26 cellular contexts compared by ENCODE assay signal in genomic region chr7:133941496-133941895, GRCh38.
DNase-seq lines count a peak whose midpoint lies in the region; ATAC-seq and TF ChIP-seq lines count a peak whose summit lies in the region.
"Had no signal": no experiment of that assay in that cellular context is flagged by ENCODE, and none has a peak within 500 bp of the region (broad histone marks: within the 10 kb centered on the region; RNA-seq: fewer than 3 reads in every experiment).

No MANE protein-coding gene starts in this region.

- CTCF ChIA-PET in SK-N-SH (lab: Yijun Ruan, JAX): no interaction called here
- CTCF ChIA-PET in activated CD8-positive, alpha-beta memory T cell treated with anti-CD3 and anti-CD28 coated beads, Interleukin-2, amount 10 ng/mL, durations not matched to agents 7 days and 5 days (lab: Charles Lee): no interaction called here

- no peaks in the 10 kb centered on the region for H3K27me3 Mint-ChIP-seq in activated CD8-positive, alpha-beta memory T cell treated with anti-CD3 and anti-CD28 coated beads, Interleukin-2, amount 10 ng/mL, durations not matched to agents 7 days and 5 days
- H3K27me3 Mint-ChIP-seq: activated naive CD8-positive, alpha-beta T cell treated with anti-CD3 and anti-CD28 coated beads for 36 hours; activated T-helper 17 cell treated with anti-CD3 and anti-CD28 coated beads, Interleukin-2, amount 50 U/mL, for 72 hours; naive thymus-derived CD8-positive, alpha-beta T cell had no signal

- H3K9me2 ChIP-seq in SK-N-SH: no peaks in the 10 kb centered on the region

- ATAC-seq in SK-N-SH treated with all-trans-retinoic acid at 6 μM for 48 hours: peak; percentile 60
- ATAC-seq in activated CD8-positive, alpha-beta memory T cell treated with anti-CD3 and anti-CD28 coated beads, Interleukin-2, amount 10 ng/mL, durations not matched to agents 7 days and 5 days: no peak
- ATAC-seq: activated T-helper 17 cell treated with anti-CD3 and anti-CD28 coated beads, Interleukin-2, amount 50 U/mL, for 72 hours; naive thymus-derived CD8-positive, alpha-beta T cell; psoas muscle had no signal

- no peak overlapping the region for H2AFZ ChIP-seq in SK-N-SH (ENCODE audit: low read depth)
- no peak overlapping the region for H2AFZ ChIP-seq in smooth muscle cell (ENCODE audit: low read depth)
- H2AFZ ChIP-seq: hepatocyte had no signal

- no peak for DNase-seq in SK-N-SH
- peak; percentile 15 for DNase-seq in amniotic stem cell (lab: John Stamatoyannopoulos, UW)
- peak; percentile 27 for DNase-seq in fibroblast of peridontal ligament (ENCODE audit: extremely low read depth)
- DNase-seq in smooth muscle cell (lab: John Stamatoyannopoulos, UW; ENCODE audit: unreplicated experiment): no peak
- DNase-seq in NCI-H1436 treated with DMSO at 0.1 percent for 48 hours (lab: John Stamatoyannopoulos, UW): no peak
- no peak for DNase-seq in activated CD8-positive, alpha-beta memory T cell treated with anti-CD3 and anti-CD28 coated beads, Interleukin-2, amount 10 ng/mL, durations not matched to agents 7 days and 5 days
- no peak for DNase-seq in activated CD4-positive, alpha-beta T cell treated with anti-CD3 and anti-CD28 coated beads for 1 hour
- DNase-seq: activated naive CD8-positive, alpha-beta T cell treated with anti-CD3 and anti-CD28 coated beads for 36 hours; effector CD4-positive, alpha-beta T cell; esophagus squamous epithelium; GF-D8; Karpas-422; mammary epithelial cell; naive thymus-derived CD8-positive, alpha-beta T cell; NCI-H1105; NCI-H2107; NCI-H510A treated with DMSO at 0.1 percent for 48 hours; psoas muscle; stimulated activated CD4-positive, alpha-beta T cell treated with anti-CD3 and anti-CD28 coated beads, Interleukin-4, amount 100 ng/mL, for 24 hours; T1000 had no signal

- H3K4me1 ChIP-seq in SK-N-SH (ENCODE audit: control insufficient read depth in 1 of 2, insufficient read depth in 2 of 2, low read depth in 1 of 2, low read length in 1 of 2): peaks cover 0 to 3% of the 10 kb centered on the region in 2 experiments; a peak in 2 of 4 replicates
- no peaks in the 10 kb centered on the region for H3K4me1 ChIP-seq in smooth muscle cell (ENCODE audit: low read depth)
- H3K4me1 ChIP-seq: esophagus squamous epithelium, psoas muscle had no signal

- no peak for TF ChIP-seq RAD21 in SK-N-SH (IDR thresholded peaks at IDR 0.05; ENCODE audit: low read length)

- H4K20me1 ChIP-seq in SK-N-SH (ENCODE audit: insufficient read depth): no peaks in the 10 kb centered on the region
- H4K20me1 ChIP-seq in smooth muscle cell (ENCODE audit: low read depth): no peaks in the 10 kb centered on the region

- H3K27ac Mint-ChIP-seq in activated CD8-positive, alpha-beta memory T cell treated with anti-CD3 and anti-CD28 coated beads, Interleukin-2, amount 10 ng/mL, durations not matched to agents 7 days and 5 days: no peak overlapping the region
- H3K27ac Mint-ChIP-seq: activated naive CD8-positive, alpha-beta T cell treated with anti-CD3 and anti-CD28 coated beads for 36 hours; activated T-helper 17 cell treated with anti-CD3 and anti-CD28 coated beads, Interleukin-2, amount 50 U/mL, for 72 hours; CD14-positive monocyte; naive thymus-derived CD8-positive, alpha-beta T cell had no signal

- H3K4me2 ChIP-seq in SK-N-SH: no peak overlapping the region
- peak overlapping the region; percentile 13 for H3K4me2 ChIP-seq in smooth muscle cell
- H3K4me2 ChIP-seq: hepatocyte had no signal

- TF ChIP-seq CTCF in SK-N-SH (IDR thresholded peaks at IDR 0.05) (no peak), smooth muscle cell (IDR thresholded peaks at IDR 0.05; ENCODE audit: borderline replicate concordance, insufficient read depth, poor library complexity, severe bottlenecking) (no peak)

- no peak for TF ChIP-seq EP300 in SK-N-SH (IDR thresholded peaks at IDR 0.05; ENCODE audit: borderline replicate concordance in 1 of 2, low read depth in 1 of 2, low read length in 1 of 2)

- H3K4me3 Mint-ChIP-seq in activated CD8-positive, alpha-beta memory T cell treated with anti-CD3 and anti-CD28 coated beads, Interleukin-2, amount 10 ng/mL, durations not matched to agents 7 days and 5 days: no peak overlapping the region
- H3K4me3 Mint-ChIP-seq: activated naive CD8-positive, alpha-beta T cell treated with anti-CD3 and anti-CD28 coated beads for 36 hours; activated T-helper 17 cell treated with anti-CD3 and anti-CD28 coated beads, Interleukin-2, amount 50 U/mL, for 72 hours; CD14-positive monocyte; naive thymus-derived CD8-positive, alpha-beta T cell had no signal

- H3F3A ChIP-seq in SK-N-SH (replicated peaks; ENCODE audit: insufficient read depth): no peaks in the 10 kb centered on the region
- H3F3A ChIP-seq in smooth muscle cell (ENCODE audit: low read depth): peaks cover 8% of the 10 kb centered on the region

- 80% methylated on average over 2 of the region's 2 CpGs for WGBS in SK-N-SH (ENCODE audit: low lambda C conversion rate)
- WGBS in smooth muscle cell (ENCODE audit: low lambda C conversion rate): 11% methylated on average over 2 of the region's 2 CpGs

- peaks cover 1% of the 10 kb centered on the region for H3K36me3 Mint-ChIP-seq in activated CD8-positive, alpha-beta memory T cell treated with anti-CD3 and anti-CD28 coated beads, Interleukin-2, amount 10 ng/mL, durations not matched to agents 7 days and 5 days

- POLR2A ChIA-PET in SK-N-SH (lab: Yijun Ruan, JAX): no interaction called here

- no peaks in the 10 kb centered on the region for H3K9me3 ChIP-seq in SK-N-SH
- H3K9me3 ChIP-seq in smooth muscle cell (replicated peaks; ENCODE audit: low read depth): no peaks in the 10 kb centered on the region
- H3K9me3 ChIP-seq: esophagus squamous epithelium, psoas muscle had no signal

- no peaks in the 10 kb centered on the region for H3K79me2 ChIP-seq in SK-N-SH (ENCODE audit: insufficient read depth)
- H3K79me2 ChIP-seq in smooth muscle cell (ENCODE audit: low read depth): no peaks in the 10 kb centered on the region
- H3K79me2 ChIP-seq: hepatocyte had no signal

- H3K9me3 Mint-ChIP-seq in activated CD8-positive, alpha-beta memory T cell treated with anti-CD3 and anti-CD28 coated beads, Interleukin-2, amount 10 ng/mL, durations not matched to agents 7 days and 5 days (ENCODE audit: low read depth): no peaks in the 10 kb centered on the region
- H3K9me3 Mint-ChIP-seq: activated naive CD8-positive, alpha-beta T cell treated with anti-CD3 and anti-CD28 coated beads for 36 hours; activated T-helper 17 cell treated with anti-CD3 and anti-CD28 coated beads, Interleukin-2, amount 50 U/mL, for 72 hours; naive thymus-derived CD8-positive, alpha-beta T cell had no signal

- H3K4me1 Mint-ChIP-seq in activated CD8-positive, alpha-beta memory T cell treated with anti-CD3 and anti-CD28 coated beads, Interleukin-2, amount 10 ng/mL, durations not matched to agents 7 days and 5 days: no peaks in the 10 kb centered on the region
- H3K4me1 Mint-ChIP-seq: activated naive CD8-positive, alpha-beta T cell treated with anti-CD3 and anti-CD28 coated beads for 36 hours; activated T-helper 17 cell treated with anti-CD3 and anti-CD28 coated beads, Interleukin-2, amount 50 U/mL, for 72 hours; CD14-positive monocyte had no signal

- H3K36me3 ChIP-seq in SK-N-SH (replicated peaks in 1 of 2; ENCODE audit: control insufficient read depth in 1 of 2, insufficient read depth in 2 of 2, low read length in 1 of 2): peaks cover 0 to 38% of the 10 kb centered on the region in 2 experiments
- no peaks in the 10 kb centered on the region for H3K36me3 ChIP-seq in smooth muscle cell (ENCODE audit: low read depth)

- H3K27me3 ChIP-seq in SK-N-SH (ENCODE audit: insufficient read depth) (no peaks in the 10 kb centered on the region), smooth muscle cell (ENCODE audit: low read depth) (no peaks in the 10 kb centered on the region)
- H3K27me3 ChIP-seq: esophagus squamous epithelium, hepatocyte had no signal

- H3K4me3 ChIP-seq in SK-N-SH (ENCODE audit: low read depth in 2 of 2, low read length in 1 of 2): no peak overlapping the region
- no peak overlapping the region for H3K4me3 ChIP-seq in smooth muscle cell
- H3K4me3 ChIP-seq: esophagus squamous epithelium, hepatocyte, psoas muscle had no signal

- H3K27ac ChIP-seq in SK-N-SH (ENCODE audit: low read depth in 2 of 2, low read length in 1 of 2) (peak overlapping the region in 1 of 2 experiments; percentile 58; a peak in 1 of 4 replicates), smooth muscle cell (ENCODE audit: low read depth) (peak overlapping the region; percentile 24)
- H3K27ac ChIP-seq: 22Rv1, esophagus squamous epithelium, hepatocyte, psoas muscle, RWPE1 had no signal

- H3K9ac ChIP-seq in SK-N-SH (no peak overlapping the region), smooth muscle cell (ENCODE audit: low read depth) (no peak overlapping the region)

TF ChIP-seq in SK-N-SH treated with all-trans-retinoic acid at 6 μM for 48 hours, 23 proteins besides CTCF, POLR2A, EP300 and RAD21 (continues in another document):
- TF ChIP-seq ZNF565 (CRISPR knock-in tag; conservative IDR thresholded peaks at IDR 0.05; ENCODE audit: low read depth): no peak

TF ChIP-seq in SK-N-SH, 30 proteins besides CTCF, POLR2A, EP300 and RAD21:
- TF ChIP-seq GATA2 (CRISPR knock-in tag; IDR thresholded peaks at IDR 0.05): no peak
- TF ChIP-seq SIN3A (IDR thresholded peaks at IDR 0.05; ENCODE audit: borderline replicate concordance, low read depth, low read length): no peak
- TF ChIP-seq, protein P1, sequence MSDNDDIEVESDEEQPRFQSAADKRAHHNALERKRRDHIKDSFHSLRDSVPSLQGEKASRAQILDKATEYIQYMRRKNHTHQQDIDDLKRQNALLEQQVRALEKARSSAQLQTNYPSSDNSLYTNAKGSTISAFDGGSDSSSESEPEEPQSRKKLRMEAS (IDR thresholded peaks at IDR 0.05; ENCODE audit: low read depth): no peak
- TF ChIP-seq CHD2 (IDR thresholded peaks at IDR 0.05; ENCODE audit: low read length, partially characterized antibody): no peak
- TF ChIP-seq POLR2AphosphoS5 (IDR thresholded peaks at IDR 0.05; ENCODE audit: low read depth, low read length): no peak
- TF ChIP-seq FOXM1 (IDR thresholded peaks at IDR 0.05; ENCODE audit: low read depth): no peak
- TF ChIP-seq, protein P2, sequence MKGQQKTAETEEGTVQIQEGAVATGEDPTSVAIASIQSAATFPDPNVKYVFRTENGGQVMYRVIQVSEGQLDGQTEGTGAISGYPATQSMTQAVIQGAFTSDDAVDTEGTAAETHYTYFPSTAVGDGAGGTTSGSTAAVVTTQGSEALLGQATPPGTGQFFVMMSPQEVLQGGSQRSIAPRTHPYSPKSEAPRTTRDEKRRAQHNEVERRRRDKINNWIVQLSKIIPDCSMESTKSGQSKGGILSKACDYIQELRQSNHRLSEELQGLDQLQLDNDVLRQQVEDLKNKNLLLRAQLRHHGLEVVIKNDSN (IDR thresholded peaks at IDR 0.05; ENCODE audit: borderline replicate concordance, low read depth): no peak
TF ChIP-seq in SK-N-SH: peak in this region for 0.

Comparison
In these comparisons a context has a peak if more than half of its experiments do, and no peak if none do; other contexts are left out.
1. DNase-seq: peak in amniotic stem cell (single experiment) and fibroblast of peridontal ligament (single experiment); none in SK-N-SH (single experiment), smooth muscle cell (single experiment), NCI-H1436 treated with DMSO at 0.1 percent for 48 hours (single experiment), activated CD8-positive, alpha-beta memory T cell treated with anti-CD3 and anti-CD28 coated beads, Interleukin-2, amount 10 ng/mL, durations not matched to agents 7 days and 5 days (single experiment) and activated CD4-positive, alpha-beta T cell treated with anti-CD3 and anti-CD28 coated beads for 1 hour (single experiment).